Comparison of ENCODE assay signal across 8 cellular contexts in the genomic region with DNA sequence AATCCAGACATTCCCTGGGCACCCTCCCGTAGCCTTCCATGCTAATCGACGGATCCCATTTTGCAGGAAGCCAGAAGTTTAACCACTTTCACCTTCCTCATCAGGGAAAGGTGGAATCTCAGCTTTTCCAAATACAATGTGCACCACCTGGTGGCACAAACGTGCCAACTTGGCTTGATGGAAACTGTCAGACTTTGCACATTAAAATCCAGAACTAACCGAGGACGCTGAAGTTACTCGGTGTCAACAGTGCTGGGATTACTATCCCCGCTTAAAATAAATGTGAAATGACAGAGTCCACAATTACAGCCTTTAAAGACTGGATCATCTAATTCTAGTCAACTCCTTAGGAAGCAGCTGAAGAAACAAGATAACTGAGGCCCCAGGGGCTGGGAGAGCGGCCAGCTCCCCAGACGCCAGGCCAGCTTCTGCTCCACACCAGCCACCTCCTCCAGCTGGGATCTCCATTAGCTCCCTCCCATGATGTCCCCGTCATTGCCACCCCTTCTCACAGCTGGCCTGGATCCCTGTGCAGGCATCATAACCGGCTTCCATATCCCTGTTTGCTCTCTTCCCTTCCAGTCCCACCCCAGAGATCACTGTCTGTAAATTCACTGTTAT. TPM values are rescaled to one million over a fixed set of nuclear protein-coding genes. Genes with fewer than 3 reads are reported as not detected.
DNase-seq lines count a peak whose midpoint lies in the region; ATAC-seq and TF ChIP-seq lines count a peak whose summit lies in the region.

No MANE protein-coding gene starts in this region.

- H3K9ac ChIP-seq in PC-3 (ENCODE audit: low read length) = no peak overlapping the region

- no TSS peak for BruUV-seq in PC-3 (replicated peaks; lab: Mats Ljungman, UMichigan)

- no peaks in the 10 kb centered on the region for H3K79me2 ChIP-seq in PC-3 (ENCODE audit: low read length)

- no peak for ATAC-seq in PC-3
- ATAC-seq in naive thymus-derived CD8-positive, alpha-beta T cell = peak in 1 of 2 donors; percentile 65
- no peak for ATAC-seq in HG03432 (IDR thresholded peaks at IDR 0.05; ENCODE audit: unreplicated experiment)
- ATAC-seq in HG03378 (IDR thresholded peaks at IDR 0.05; ENCODE audit: unreplicated experiment) = no peak
- no peak for ATAC-seq in GM21390 (IDR thresholded peaks at IDR 0.05; ENCODE audit: unreplicated experiment)

- peaks cover 0 to 14% (median 6%) of the 10 kb centered on the region in 4 donors for H3K4me1 Mint-ChIP-seq in naive thymus-derived CD8-positive, alpha-beta T cell

- H4K20me1 ChIP-seq in PC-3 (ENCODE audit: low read length) = no peaks in the 10 kb centered on the region

- H3F3A ChIP-seq in PC-3 (ENCODE audit: low read length, unreplicated experiment) = no peaks in the 10 kb centered on the region

- CTCF ChIA-PET in PC-3 (lab: Charles Lee) = no interaction called here

- no peak overlapping the region for H3K27ac ChIP-seq in PC-3 (ENCODE audit: low read length)
- peak overlapping the region in 57 of 59 donors; percentile 1 to 84 (median 72) for H3K27ac ChIP-seq in dorsolateral prefrontal cortex

- intact Hi-C loops in PC-3 (cut with micrococcal nuclease) = loop anchor here (1.0 kb wide), 2 partner anchors 115 to 178 kb away; no protein-coding TSS in a partner anchor
- intact Hi-C loops in dorsolateral prefrontal cortex (cut with DNase I) = loop anchor here (1.0 to 10.0 kb wide), 6 partner anchors 50 to 200 kb away; partner anchors contain the start of genes RETREG1 (in 1 of the 2) and ZNF622 (in 1 of the 2)

- H3K4me1 ChIP-seq in PC-3 (ENCODE audit: insufficient read depth, low read length) = no peaks in the 10 kb centered on the region

- TF ChIP-seq CTCF in PC-3 (conservative IDR thresholded peaks at IDR 0.05; ENCODE audit: low read depth, low read length) = peak; percentile 84
- TF ChIP-seq CTCF in dorsolateral prefrontal cortex (IDR thresholded peaks at IDR 0.05 in 54 of 56, conservative IDR thresholded peaks at IDR 0.05 in 2 of 56; ENCODE audit: low read depth in 1 of 56, partially characterized antibody in 56 of 56) = peak; percentile 39 to 80 (median 65)

- DNase-seq in NCI-H146 (lab: John Stamatoyannopoulos, UW) (peak; percentile 33), NCI-H146 treated with DMSO at 0.1 percent for 48 hours (lab: John Stamatoyannopoulos, UW; ENCODE audit: unreplicated experiment) (no peak), PC-3 (peak; percentile 50), dorsolateral prefrontal cortex (peak in 7 of 10 donors; percentile 35 to 68 (median 60))
- peak in 9 of 10 donors; percentile 10 to 69 (median 32) for DNase-seq in naive thymus-derived CD8-positive, alpha-beta T cell

- POLR2A ChIA-PET in PC-3 (lab: Charles Lee; ENCODE audit: unreplicated experiment) = no interaction called here
- POLR2A ChIA-PET in naive thymus-derived CD8-positive, alpha-beta T cell (lab: Charles Lee) = interaction anchor here (0.6 to 7.6 kb wide), 7 partner anchors 9 to 211 kb away, joined by 3 to 67 read pairs (median 7); partner anchors contain the start of genes RETREG1 and ZNF622

- H3K27me3 ChIP-seq in PC-3 (ENCODE audit: low read length) = no peaks in the 10 kb centered on the region
- no peaks in the 10 kb centered on the region for H3K27me3 ChIP-seq in dorsolateral prefrontal cortex

- H3K4me2 ChIP-seq in PC-3 (ENCODE audit: low read length) = no peak overlapping the region

- no peaks in the 10 kb centered on the region for H3K9me3 ChIP-seq in PC-3 (ENCODE audit: low read length)

- peak overlapping the region in 4 of 10 donors; percentile 72 to 79 (median 79) for H3K27ac Mint-ChIP-seq in naive thymus-derived CD8-positive, alpha-beta T cell

- no peaks in the 10 kb centered on the region for H3K9me2 ChIP-seq in PC-3 (replicated peaks; ENCODE audit: low read length)

- no peak overlapping the region for H2AFZ ChIP-seq in PC-3 (ENCODE audit: low read length)

- H3K4me3 ChIP-seq in PC-3 (ENCODE audit: low read length) = no peak overlapping the region
- peak overlapping the region in 26 of 59 donors; percentile 3 to 46 (median 18) for H3K4me3 ChIP-seq in dorsolateral prefrontal cortex

- peaks cover 58% of the 10 kb centered on the region for H3K36me3 ChIP-seq in PC-3 (ENCODE audit: low read depth, low read length)

- peak overlapping the region in 2 of 10 donors; percentile 52 to 72 for H3K4me3 Mint-ChIP-seq in naive thymus-derived CD8-positive, alpha-beta T cell

- no peaks in the 10 kb centered on the region for H3K9me3 Mint-ChIP-seq in naive thymus-derived CD8-positive, alpha-beta T cell

- no peaks in the 10 kb centered on the region for H3K27me3 Mint-ChIP-seq in naive thymus-derived CD8-positive, alpha-beta T cell

- H3K36me3 Mint-ChIP-seq in naive thymus-derived CD8-positive, alpha-beta T cell = no peaks in the 10 kb centered on the region

RNA-seq across cellular contexts. Expression of gene RETREG1, which starts 50.2 kb away (rescaled TPM):
- total RNA-seq in PC-3 (2014; rRNA removed) (1.7 and 8.5 TPM in 2 replicates), dorsolateral prefrontal cortex (100 to 1,000 TPM in 14 of 120 experiments, 10 to 100 TPM in 106; 26.4 to 149 (median 81.6) TPM)
- total RNA-seq in naive thymus-derived CD8-positive, alpha-beta T cell = 10 to 100 TPM; 78.3 to 78.7 TPM
- 100 to 1,000 TPM in 2 of 3 donors, 10 to 100 TPM in 1; 69.9 to 129 (median 126) TPM for polyA plus RNA-seq in naive thymus-derived CD8-positive, alpha-beta T cell
